In the genomic region with DNA sequence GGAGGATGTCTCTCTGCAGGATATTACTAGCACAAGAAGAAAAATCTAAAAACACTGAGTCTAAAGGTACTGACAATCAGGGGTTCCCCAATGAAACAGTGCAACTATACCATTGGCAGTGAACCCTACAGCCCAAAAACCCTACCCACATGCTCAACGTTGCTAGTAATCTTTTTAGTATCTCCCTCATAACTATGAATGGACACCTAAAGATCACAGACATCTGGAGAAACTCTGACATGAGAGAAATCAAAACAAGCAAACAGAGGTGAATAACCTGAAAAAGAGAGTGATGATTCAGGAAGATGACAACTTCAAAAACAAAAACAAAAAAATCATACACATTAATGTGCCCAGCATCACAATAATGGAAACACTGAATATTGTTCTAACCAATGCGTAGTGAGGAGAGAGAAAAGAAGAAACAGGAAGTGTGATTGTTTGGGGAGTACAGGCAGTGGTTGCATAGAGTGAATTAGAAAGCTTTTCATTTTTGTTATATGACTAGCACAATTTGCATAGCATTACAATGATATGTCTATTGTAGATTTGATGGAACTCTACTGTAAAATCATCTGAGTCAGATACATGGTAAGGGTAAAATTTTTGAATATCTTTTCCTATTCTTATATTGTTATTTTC, we compare ENCODE assay signal across 20 cellular contexts.
DNase-seq lines count a peak whose midpoint lies in the region; ATAC-seq and TF ChIP-seq lines count a peak whose summit lies in the region.
"Had no signal": no experiment of that assay in that cellular context is flagged by ENCODE, and none has a peak within 500 bp of the region (broad histone marks: within the 10 kb centered on the region; RNA-seq: fewer than 3 reads in every experiment).

No MANE protein-coding gene starts in this region.

- no peak overlapping the region for H3K4me3 ChIP-seq in gastroesophageal sphincter
- H3K4me3 ChIP-seq: smooth muscle cell, upper lobe of right lung had no signal

- DNase-seq in HPDE6-E6E7 (ENCODE audit: extremely low spot score) (no peak), kidney tubule cell (ENCODE audit: low spot score) (no peak)
- DNase-seq: activated B cell treated with CpG ODN at 0.5 μM for 24 hours; activated CD8-positive, alpha-beta memory T cell treated with anti-CD3 and anti-CD28 coated beads, Interleukin-2, amount 10 ng/mL, durations not matched to agents 7 days and 5 days; activated naive CD4-positive, alpha-beta T cell treated with Interleukin-2 at 50 U/mL for 16 hours; cortex of kidney; head of caudate nucleus; NCI-H2081; NCI-H69; stimulated activated naive CD4-positive, alpha-beta T cell treated with Interleukin-2 at 50 U/mL for 16 hours; upper lobe of right lung had no signal

- H3K27me3 ChIP-seq in gastroesophageal sphincter, result no peaks in the 10 kb centered on the region
- H3K27me3 ChIP-seq: upper lobe of right lung had no signal

- H3K36me3 ChIP-seq in gastroesophageal sphincter, result no peaks in the 10 kb centered on the region
- H3K36me3 ChIP-seq: upper lobe of right lung had no signal

- H3K27ac ChIP-seq in gastroesophageal sphincter, result no peak overlapping the region
- H3K27ac ChIP-seq: parathyroid adenoma, upper lobe of right lung had no signal

- ATAC-seq in GM18499 (IDR thresholded peaks at IDR 0.05; ENCODE audit: insufficient read depth, unreplicated experiment) (peak; percentile 90), GM19351 (IDR thresholded peaks at IDR 0.05; ENCODE audit: unreplicated experiment) (peak; percentile 95), HG02763 (IDR thresholded peaks at IDR 0.05; ENCODE audit: unreplicated experiment) (peak; percentile 67), HG03469 (IDR thresholded peaks at IDR 0.05; ENCODE audit: unreplicated experiment) (peak; percentile 92), GM21737 (IDR thresholded peaks at IDR 0.05; ENCODE audit: unreplicated experiment) (no peak), gastroesophageal sphincter (no peak)
- ATAC-seq: activated CD8-positive, alpha-beta memory T cell treated with anti-CD3 and anti-CD28 coated beads, Interleukin-2, amount 10 ng/mL, durations not matched to agents 7 days and 5 days; HepG2; upper lobe of right lung had no signal

- no peak for TF ChIP-seq EP300 in gastroesophageal sphincter (IDR thresholded peaks at IDR 0.05)

- TF ChIP-seq POLR2A in gastroesophageal sphincter (IDR thresholded peaks at IDR 0.05), result no peak

- no peaks in the 10 kb centered on the region for H3K9me3 ChIP-seq in gastroesophageal sphincter
- H3K9me3 ChIP-seq: upper lobe of right lung had no signal

- no peak for TF ChIP-seq CTCF in gastroesophageal sphincter (IDR thresholded peaks at IDR 0.05)

- WGBS in gastroesophageal sphincter (ENCODE audit: low coverage in 1 of 2), 2 donors, result 25 to 42% methylated on average over 1 of the region's 2 CpGs

- H3K4me1 ChIP-seq in gastroesophageal sphincter, result no peaks in the 10 kb centered on the region
- H3K4me1 ChIP-seq: parathyroid adenoma, upper lobe of right lung had no signal

Comparison
In these comparisons a context has a peak if more than half of its experiments do, and no peak if none do; other contexts are left out.
1. ATAC-seq: peak in GM18499 (single experiment), GM19351 (single experiment), HG02763 (single experiment) and HG03469 (single experiment); none in GM21737 (single experiment) and gastroesophageal sphincter (single experiment).